ENCODE assay signal across 35 cellular contexts in the genomic region with DNA sequence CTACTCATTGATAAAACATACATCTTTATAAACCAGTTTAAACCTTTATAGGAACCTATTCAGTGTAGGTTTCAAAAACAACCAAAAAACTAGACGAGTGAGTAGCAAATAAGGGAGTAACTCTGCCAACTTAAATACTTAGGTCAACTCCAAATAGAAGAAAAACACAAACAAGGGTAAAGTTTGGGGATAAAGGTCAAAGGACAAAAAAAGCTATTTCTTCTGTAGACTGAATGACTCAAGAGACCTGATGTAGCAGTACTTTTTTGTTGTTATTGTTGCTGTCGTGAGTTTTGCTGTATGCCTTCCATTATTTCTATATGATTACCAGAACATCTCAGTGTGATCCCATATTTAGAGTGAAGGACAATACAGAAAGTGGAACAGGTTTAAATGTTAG.
A peak's percentile ranks its signal among the peaks of the same experiment; 100 is the strongest.
DNase-seq lines count a peak whose midpoint lies in the region; ATAC-seq, FAIRE-seq and TF ChIP-seq lines count a peak whose summit lies in the region.
"Had no signal": no experiment of that assay in that cellular context is flagged by ENCODE, and none has a peak within 500 bp of the region (broad histone marks: within the 10 kb centered on the region; RNA-seq: fewer than 3 reads in every experiment).

No MANE protein-coding gene starts in this region.

- no peaks in the 10 kb centered on the region for H4K20me1 ChIP-seq in HepG2 (ENCODE audit: insufficient read depth, low read length)
- H4K20me1 ChIP-seq: BLaER1; BLaER1 treated with 17β-estradiol and CSF1 and Interleukin-3, amounts not matched to agents 10 nM and 100 nM had no signal

- no peak for ATAC-seq in HepG2
- ATAC-seq in left lobe of liver = peak; percentile 78
- peak; percentile 81 to 94 (median 87) for ATAC-seq in right lobe of liver
- ATAC-seq: A549; CD8-positive, alpha-beta T cell had no signal

- no peak for FAIRE-seq in HepG2 (lab: Jason Lieb, UNC)
- FAIRE-seq: A204.1, A549, D721Med had no signal

- in situ Hi-C loops in HepG2 (cut with HindIII; ENCODE audit: extremely low pct_ligation_motif_present, low pct_unique_long_range_greater_than_20kb) = no loop called here

- H3K27me3 ChIP-seq in liver (ENCODE audit: control insufficient read depth in 4 of 4, insufficient read depth in 4 of 4, low read length in 3 of 4) = no peaks in the 10 kb centered on the region
- H3K27me3 ChIP-seq in HepG2 (ENCODE audit: control insufficient read depth in 1 of 2, insufficient read depth in 2 of 2, low read length in 2 of 2) = no peaks in the 10 kb centered on the region
- no peaks in the 10 kb centered on the region for H3K27me3 ChIP-seq in ACC112 (ENCODE audit: insufficient read depth, low read length)
- H3K27me3 ChIP-seq in right lobe of liver = no peaks in the 10 kb centered on the region
- H3K27me3 ChIP-seq: BE2C; BLaER1; BLaER1 treated with 17β-estradiol and CSF1 and Interleukin-3, amounts not matched to agents 10 nM and 100 nM had no signal

- H3K4me1 ChIP-seq in liver (ENCODE audit: control insufficient read depth in 4 of 4, insufficient read depth in 4 of 4, low read length in 3 of 4) = peaks cover 0 to 14% (median 3%) of the 10 kb centered on the region in 4 donors
- H3K4me1 ChIP-seq in HepG2 (ENCODE audit: insufficient read depth, low read length) = no peaks in the 10 kb centered on the region
- peaks cover 22% of the 10 kb centered on the region for H3K4me1 ChIP-seq in ACC112 (ENCODE audit: control insufficient read depth, insufficient read depth, low read length, unreplicated experiment)
- H3K4me1 ChIP-seq in right lobe of liver = peaks cover 0 to 31% (median 2%) of the 10 kb centered on the region in 4 donors
- H3K4me1 ChIP-seq: BLaER1, Caco-2 had no signal

- H3K9me3 ChIP-seq in liver (ENCODE audit: control insufficient read depth in 4 of 4, low read length in 3 of 4) = no peaks in the 10 kb centered on the region
- H3K9me3 ChIP-seq in HepG2 (ENCODE audit: low read length) = no peaks in the 10 kb centered on the region
- H3K9me3 ChIP-seq in right lobe of liver = no peaks in the 10 kb centered on the region
- H3K9me3 ChIP-seq: A549; BE2C; BLaER1; BLaER1 treated with 17β-estradiol and CSF1 and Interleukin-3, amounts not matched to agents 10 nM and 100 nM; Caco-2 had no signal

- 24% methylated on average over 2 of the region's 2 CpGs for WGBS in liver
- 0% methylated on average over 2 of the region's 2 CpGs for WGBS in HepG2 (ENCODE audit: low lambda C conversion rate)
- 23% methylated on average over 2 of the region's 2 CpGs for WGBS in right lobe of liver (ENCODE audit: insufficient coverage, low coverage, low lambda C conversion rate, missing lambda C conversion rate)

- H3K36me3 ChIP-seq in liver (ENCODE audit: control insufficient read depth in 4 of 4, insufficient read depth in 3 of 4, low read depth in 1 of 4, low read length in 3 of 4) = no peaks in the 10 kb centered on the region
- no peaks in the 10 kb centered on the region for H3K36me3 ChIP-seq in HepG2 (replicated peaks in 1 of 2; ENCODE audit: control insufficient read depth in 1 of 2, insufficient read depth in 2 of 2, low read length in 2 of 2)
- H3K36me3 ChIP-seq in ACC112 (ENCODE audit: insufficient read depth, low read length) = no peaks in the 10 kb centered on the region
- H3K36me3 ChIP-seq in right lobe of liver = no peaks in the 10 kb centered on the region
- H3K36me3 ChIP-seq: BE2C; BLaER1; BLaER1 treated with 17β-estradiol and CSF1 and Interleukin-3, amounts not matched to agents 10 nM and 100 nM had no signal

- TF ChIP-seq CTCF in liver (IDR thresholded peaks at IDR 0.05; ENCODE audit: low read depth, low read length, missing input control) (no peak), HepG2 (CRISPR knock-in tag; IDR thresholded peaks at IDR 0.05) (no peak), right lobe of liver (IDR thresholded peaks at IDR 0.05) (no peak)

- DNase-seq in HepG2 (ENCODE audit: low spot score) = no peak
- DNase-seq in left lobe of liver (ENCODE audit: low spot score) = no peak
- DNase-seq in right lobe of liver = no peak
- DNase-seq in cerebellum (ENCODE audit: low spot score) = no peak
- no peak for DNase-seq in OCI-M1 (lab: John Stamatoyannopoulos, UW)
- no peak for DNase-seq in LoVo (ENCODE audit: low spot score)
- DNase-seq: 8988T; ACHN; AML-193; BE2C; C1 segment of cervical spinal cord; Caco-2; Calu3; CD4-positive, alpha-beta memory T cell; CD4-positive, alpha-beta T cell; CD4-positive, CD25-positive, alpha-beta regulatory T cell; CD8-positive, alpha-beta memory T cell; CD8-positive, alpha-beta T cell; COR-L47; DMS 273 treated with DMSO at 0.1 percent for 48 hours; DMS153; DMS53; DMS79; DMS79 treated with DMSO at 0.1 percent for 48 hours; DND-41; EL had no signal

- BruUV-seq in HepG2 (replicated peaks; lab: Mats Ljungman, UMichigan) = no TSS peak

- H3K79me2 ChIP-seq in HepG2 (ENCODE audit: insufficient read depth, low read length) = no peaks in the 10 kb centered on the region
- no peaks in the 10 kb centered on the region for H3K79me2 ChIP-seq in ACC112 (ENCODE audit: control insufficient read depth, insufficient read depth, low read length, unreplicated experiment)

- H3K9ac ChIP-seq in liver (ENCODE audit: low read depth in 1 of 2, low read length in 2 of 2) = no peak overlapping the region
- H3K9ac ChIP-seq in HepG2 (ENCODE audit: insufficient read depth, low read depth, low read length) = no peak overlapping the region
- H3K9ac ChIP-seq: BLaER1; BLaER1 treated with 17β-estradiol and CSF1 and Interleukin-3, amounts not matched to agents 10 nM and 100 nM had no signal

- H2AFZ ChIP-seq in HepG2 (ENCODE audit: low read length) (no peak overlapping the region), ACC112 (ENCODE audit: low read length, unreplicated experiment) (peak overlapping the region; percentile 7)

- H3K4me2 ChIP-seq in HepG2 (ENCODE audit: low read depth, low read length) = no peak overlapping the region
- H3K4me2 ChIP-seq: A549; BLaER1; BLaER1 treated with 17β-estradiol and CSF1 and Interleukin-3, amounts not matched to agents 10 nM and 100 nM had no signal

- no peak for TF ChIP-seq POLR2A in HepG2 (IDR thresholded peaks at IDR 0.05; ENCODE audit: insufficient read depth in 1 of 2, low read depth in 2 of 2, low read length in 2 of 2)
- no peak for TF ChIP-seq POLR2A in right lobe of liver (IDR thresholded peaks at IDR 0.05)

- CTCF ChIA-PET in HepG2 (lab: Yijun Ruan, JAX; ENCODE audit: low intra/inter-chr PET ratio, low total read pairs) = no interaction called here

- H3K27ac ChIP-seq in liver (ENCODE audit: low read depth in 1 of 2, low read length in 2 of 2) (peak overlapping the region; percentile 48 to 62), HepG2 (ENCODE audit: extremely low read length, insufficient read depth, low read length) (no peak overlapping the region), ACC112 (ENCODE audit: low read depth, low read length) (no peak overlapping the region), right lobe of liver (peak overlapping the region in 2 of 3 donors; percentile 60 to 61)
- H3K27ac ChIP-seq: 22Rv1; A549; BLaER1; BLaER1 treated with 17β-estradiol and CSF1 and Interleukin-3, amounts not matched to agents 10 nM and 100 nM; C4-2B had no signal

- no peak for TF ChIP-seq EP300 in HepG2 (IDR thresholded peaks at IDR 0.05; ENCODE audit: low read depth in 2 of 2, low read length in 2 of 2)
- no peak for TF ChIP-seq EP300 in HepG2 (CRISPR knock-in tag; IDR thresholded peaks at IDR 0.05; ENCODE audit: borderline replicate concordance)

- H3K4me3 ChIP-seq in liver (ENCODE audit: low read depth in 1 of 3, low read length in 3 of 3) (no peak overlapping the region), HepG2 (replicated peaks in 1 of 3; ENCODE audit: insufficient read depth in 1 of 3, low read depth in 2 of 3, low read length in 3 of 3) (no peak overlapping the region), ACC112 (ENCODE audit: low read depth, low read length) (no peak overlapping the region), right lobe of liver (no peak overlapping the region)
- H3K4me3 ChIP-seq: A549; BLaER1; BLaER1 treated with 17β-estradiol and CSF1 and Interleukin-3, amounts not matched to agents 10 nM and 100 nM had no signal

- POLR2A ChIA-PET in HepG2 (lab: Yijun Ruan, JAX) = no interaction called here

- peak in 1 of 2 donors; percentile 21 for TF ChIP-seq RAD21 in liver (IDR thresholded peaks at IDR 0.05)
- no peak for TF ChIP-seq RAD21 in HepG2 (CRISPR knock-in tag; IDR thresholded peaks at IDR 0.05)

- intact Hi-C loops in HepG2 (cut with micrococcal nuclease; ENCODE audit: unreplicated experiment) (no loop called here), right lobe of liver (cut with DNase I) (no loop called here)

TF ChIP-seq in liver, 16 proteins besides CTCF, POLR2A, EP300 and RAD21 (continues in another document):
- TF ChIP-seq ZBTB33 (IDR thresholded peaks at IDR 0.05) = peak; percentile 33

TF ChIP-seq in HepG2, 621 proteins besides CTCF, POLR2A, EP300 and RAD21 (continues in another document):
- TF ChIP-seq, protein P1, sequence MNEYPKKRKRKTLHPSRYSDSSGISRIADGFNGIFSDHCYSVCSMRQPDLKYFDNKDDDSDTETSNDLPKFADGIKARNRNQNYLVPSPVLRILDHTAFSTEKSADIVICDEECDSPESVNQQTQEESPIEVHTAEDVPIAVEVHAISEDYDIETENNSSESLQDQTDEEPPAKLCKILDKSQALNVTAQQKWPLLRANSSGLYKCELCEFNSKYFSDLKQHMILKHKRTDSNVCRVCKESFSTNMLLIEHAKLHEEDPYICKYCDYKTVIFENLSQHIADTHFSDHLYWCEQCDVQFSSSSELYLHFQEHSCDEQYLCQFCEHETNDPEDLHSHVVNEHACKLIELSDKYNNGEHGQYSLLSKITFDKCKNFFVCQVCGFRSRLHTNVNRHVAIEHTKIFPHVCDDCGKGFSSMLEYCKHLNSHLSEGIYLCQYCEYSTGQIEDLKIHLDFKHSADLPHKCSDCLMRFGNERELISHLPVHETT (CRISPR knock-in tag; conservative IDR thresholded peaks at IDR 0.05) = no peak
- TF ChIP-seq RFX3 (CRISPR knock-in tag; IDR thresholded peaks at IDR 0.05) (no peak), PHF5A (CRISPR knock-in tag; IDR thresholded peaks at IDR 0.05; ENCODE audit: low read depth, unreplicated experiment) (no peak), SRSF1 (optimal IDR thresholded peaks at IDR 0.05; ENCODE audit: low read depth, low read length) (no peak), WIZ (CRISPR knock-in tag; IDR thresholded peaks at IDR 0.05) (no peak), ZNF615 (CRISPR knock-in tag; IDR thresholded peaks at IDR 0.05; ENCODE audit: borderline replicate concordance) (no peak)
- TF ChIP-seq, protein P2, sequence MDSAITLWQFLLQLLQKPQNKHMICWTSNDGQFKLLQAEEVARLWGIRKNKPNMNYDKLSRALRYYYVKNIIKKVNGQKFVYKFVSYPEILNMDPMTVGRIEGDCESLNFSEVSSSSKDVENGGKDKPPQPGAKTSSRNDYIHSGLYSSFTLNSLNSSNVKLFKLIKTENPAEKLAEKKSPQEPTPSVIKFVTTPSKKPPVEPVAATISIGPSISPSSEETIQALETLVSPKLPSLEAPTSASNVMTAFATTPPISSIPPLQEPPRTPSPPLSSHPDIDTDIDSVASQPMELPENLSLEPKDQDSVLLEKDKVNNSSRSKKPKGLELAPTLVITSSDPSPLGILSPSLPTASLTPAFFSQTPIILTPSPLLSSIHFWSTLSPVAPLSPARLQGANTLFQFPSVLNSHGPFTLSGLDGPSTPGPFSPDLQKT (CRISPR knock-in tag; IDR thresholded peaks at IDR 0.05; ENCODE audit: borderline replicate concordance) = no peak

Comparison
In these comparisons a context has a peak if more than half of its experiments do, and no peak if none do; other contexts are left out.
1. H3K27ac ChIP-seq: peak in liver (2 of 2) and right lobe of liver (2 of 3); none in HepG2 (single experiment) and ACC112 (single experiment).